8 cellular contexts compared by ENCODE assay signal in genomic region chr5:142320851-142321560, GRCh38. TPM values are rescaled to one million over a fixed set of nuclear protein-coding genes. Genes with fewer than 3 reads are reported as not detected.
DNase-seq lines count a peak whose midpoint lies in the region; ATAC-seq and TF ChIP-seq lines count a peak whose summit lies in the region.

No MANE protein-coding gene starts in this region.

- H3K9me3 ChIP-seq in left lung (no peaks in the 10 kb centered on the region), upper lobe of right lung (no peaks in the 10 kb centered on the region)

- peak overlapping the region; percentile 98 for H3K4me3 ChIP-seq in brain microvascular endothelial cell (ENCODE audit: low read depth, low read length)
- peak overlapping the region; percentile 2 to 57 for H3K4me3 ChIP-seq in left lung
- peak overlapping the region; percentile 63 for H3K4me3 ChIP-seq in upper lobe of right lung

- peaks cover 25% of the 10 kb centered on the region for H3K27me3 Mint-ChIP-seq in activated CD4-positive, alpha-beta T cell treated with anti-CD3 and anti-CD28 coated beads, Interleukin-2, amount 10 ng/mL, durations not matched to agents 24 days and 14 days

- H3K27me3 ChIP-seq in brain microvascular endothelial cell (replicated peaks) (no peaks in the 10 kb centered on the region), left lung (peaks cover 0 to 67% of the 10 kb centered on the region in 2 donors), upper lobe of right lung (peaks cover 8% of the 10 kb centered on the region)

- TF ChIP-seq CTCF in brain microvascular endothelial cell (IDR thresholded peaks at IDR 0.05; ENCODE audit: low read depth, low read length, missing control alignments), result no peak
- no peak for TF ChIP-seq CTCF in left lung (IDR thresholded peaks at IDR 0.05)
- no peak for TF ChIP-seq CTCF in upper lobe of right lung (IDR thresholded peaks at IDR 0.05)

- H3K4me1 ChIP-seq in left lung (peaks cover 53 to 99% of the 10 kb centered on the region in 2 donors), upper lobe of right lung (peaks cover 65% of the 10 kb centered on the region)

- no peaks in the 10 kb centered on the region for H3K9me3 Mint-ChIP-seq in activated CD4-positive, alpha-beta T cell treated with anti-CD3 and anti-CD28 coated beads, Interleukin-2, amount 10 ng/mL, durations not matched to agents 24 days and 14 days

- in situ Hi-C loops in brain microvascular endothelial cell (cut with HindIII; ENCODE audit: low pct_ligation_motif_present, low sequenced_read_pairs), result loop anchor here (25.0 kb wide), 1 partner anchor 216 kb away; no protein-coding TSS in a partner anchor

- peak overlapping the region; percentile 50 for H3K27ac ChIP-seq in brain microvascular endothelial cell
- H3K27ac ChIP-seq in left lung, result peak overlapping the region; percentile 56 to 60
- H3K27ac ChIP-seq in upper lobe of right lung, result peak overlapping the region; percentile 95

- DNase-seq in activated CD4-positive, alpha-beta T cell treated with anti-CD3 and anti-CD28 coated beads, Interleukin-2, amount 10 ng/mL, durations not matched to agents 24 days and 14 days, result no peak
- DNase-seq in activated CD4-positive, alpha-beta T cell treated with anti-CD3 and anti-CD28 coated beads for 4 hours, result no peak
- DNase-seq in brain microvascular endothelial cell (no peak), left lung (no peak), upper lobe of right lung (no peak), D341Med (ENCODE audit: low spot score) (no peak)
- DNase-seq in effector CD8-positive, alpha-beta T cell (lab: John Stamatoyannopoulos, UW), result no peak

- H3K4me3 Mint-ChIP-seq in activated CD4-positive, alpha-beta T cell treated with anti-CD3 and anti-CD28 coated beads, Interleukin-2, amount 10 ng/mL, durations not matched to agents 24 days and 14 days, result no peak overlapping the region

- intact Hi-C loops in activated CD4-positive, alpha-beta T cell treated with anti-CD3 and anti-CD28 coated beads, Interleukin-2, amount 10 ng/mL, durations not matched to agents 24 days and 14 days (cut with micrococcal nuclease), result loop anchor here (10.0 kb wide), 1 partner anchor 166 kb away; no protein-coding TSS in a partner anchor
- intact Hi-C loops in left lung (cut with DNase I), result no loop called here
- intact Hi-C loops in upper lobe of right lung (cut with DNase I), result no loop called here

- H3K36me3 ChIP-seq in brain microvascular endothelial cell (replicated peaks) (peaks cover 27% of the 10 kb centered on the region), left lung (no peaks in the 10 kb centered on the region), upper lobe of right lung (peaks cover 16% of the 10 kb centered on the region)

- H3K4me1 Mint-ChIP-seq in activated CD4-positive, alpha-beta T cell treated with anti-CD3 and anti-CD28 coated beads, Interleukin-2, amount 10 ng/mL, durations not matched to agents 24 days and 14 days, result peaks cover 42% of the 10 kb centered on the region

- H3K36me3 Mint-ChIP-seq in activated CD4-positive, alpha-beta T cell treated with anti-CD3 and anti-CD28 coated beads, Interleukin-2, amount 10 ng/mL, durations not matched to agents 24 days and 14 days (ENCODE audit: low read depth), result peaks cover 1% of the 10 kb centered on the region

- H3K27ac Mint-ChIP-seq in activated CD4-positive, alpha-beta T cell treated with anti-CD3 and anti-CD28 coated beads, Interleukin-2, amount 10 ng/mL, durations not matched to agents 24 days and 14 days, result peak overlapping the region; percentile 3

- ATAC-seq in left lung (no peak), upper lobe of right lung (no peak), HG02678 (IDR thresholded peaks at IDR 0.05; ENCODE audit: unreplicated experiment) (no peak)

RNA-seq across cellular contexts. Expression of gene SPRY4, which starts 3.8 kb away (rescaled TPM):
- 1.4 and 1.5 TPM in 2 replicates for total RNA-seq in activated CD4-positive, alpha-beta T cell treated with anti-CD3 and anti-CD28 coated beads, Interleukin-2, amount 10 ng/mL, durations not matched to agents 24 days and 14 days
- total RNA-seq in left lung, result 10 to 100 TPM; 28.9 to 44.0 TPM
- total RNA-seq in upper lobe of right lung, result 89.8 TPM

Comparison
In these comparisons a context has a peak if more than half of its experiments do, and no peak if none do; other contexts are left out.
1. H3K4me3 ChIP-seq: peak in every context shown above with its lines; median percentile 98 in brain microvascular endothelial cell; 63 in upper lobe of right lung; 30 in left lung.
2. RNA of gene SPRY4, which starts 3.8 kb away (total RNA-seq): 89.8 TPM in upper lobe of right lung (single experiment) and 28.9 to 44.0 TPM in left lung; 1.4 to 1.5 TPM in activated CD4-positive, alpha-beta T cell treated with anti-CD3 and anti-CD28 coated beads, Interleukin-2, amount 10 ng/mL, durations not matched to agents 24 days and 14 days; every median in the first group is over 10 times any median in the second.
3. Peak in every context shown above with its lines, with median percentiles within 50 percentile points of each other: H3K27ac ChIP-seq.